Comparison of ENCODE assay signal across 2 cellular contexts in genomic region chr15:28167042-28167441, GRCh38.
TF ChIP-seq lines count a peak whose summit lies in the region.

No MANE protein-coding gene starts in this region.

TF ChIP-seq in IMR-90, 13 proteins besides CTCF, POLR2A, EP300 and RAD21:
- TF ChIP-seq CEBPB (IDR thresholded peaks at IDR 0.05; ENCODE audit: low read depth, low read length) (no peak), FOS (IDR thresholded peaks at IDR 0.05; ENCODE audit: low read depth, low read length) (no peak), CHD1 (IDR thresholded peaks at IDR 0.05; ENCODE audit: low read depth, low read length) (no peak), RCOR1 (IDR thresholded peaks at IDR 0.05; ENCODE audit: insufficient replicate concordance, low read length) (no peak), MXI1 (IDR thresholded peaks at IDR 0.05; ENCODE audit: borderline replicate concordance, low read depth, low read length) (no peak), USF2 (IDR thresholded peaks at IDR 0.05; ENCODE audit: low read depth, low read length) (no peak), MAZ (IDR thresholded peaks at IDR 0.05; ENCODE audit: borderline replicate concordance, low read depth, low read length) (no peak), SMC3 (IDR thresholded peaks at IDR 0.05; ENCODE audit: low read depth, low read length) (no peak), RFX5 (IDR thresholded peaks at IDR 0.05; ENCODE audit: low read depth, low read length) (no peak), MAFK (IDR thresholded peaks at IDR 0.05; ENCODE audit: low read depth, low read length) (no peak), NFE2L2 (IDR thresholded peaks at IDR 0.05; ENCODE audit: low read depth, low read length) (no peak), BHLHE40 (IDR thresholded peaks at IDR 0.05; ENCODE audit: low read depth, low read length) (no peak)
- TF ChIP-seq, protein P1, sequence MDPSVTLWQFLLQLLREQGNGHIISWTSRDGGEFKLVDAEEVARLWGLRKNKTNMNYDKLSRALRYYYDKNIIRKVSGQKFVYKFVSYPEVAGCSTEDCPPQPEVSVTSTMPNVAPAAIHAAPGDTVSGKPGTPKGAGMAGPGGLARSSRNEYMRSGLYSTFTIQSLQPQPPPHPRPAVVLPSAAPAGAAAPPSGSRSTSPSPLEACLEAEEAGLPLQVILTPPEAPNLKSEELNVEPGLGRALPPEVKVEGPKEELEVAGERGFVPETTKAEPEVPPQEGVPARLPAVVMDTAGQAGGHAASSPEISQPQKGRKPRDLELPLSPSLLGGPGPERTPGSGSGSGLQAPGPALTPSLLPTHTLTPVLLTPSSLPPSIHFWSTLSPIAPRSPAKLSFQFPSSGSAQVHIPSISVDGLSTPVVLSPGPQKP (IDR thresholded peaks at IDR 0.05; ENCODE audit: borderline replicate concordance, low read depth, low read length) = no peak

TF ChIP-seq in K562, 482 proteins besides CTCF, POLR2A, EP300 and RAD21 (continues in another document):
- TF ChIP-seq FOXJ3 (CRISPR knock-in tag; IDR thresholded peaks at IDR 0.05) (no peak), NR4A1 (CRISPR knock-in tag; IDR thresholded peaks at IDR 0.05) (no peak), NR4A1 (tag; IDR thresholded peaks at IDR 0.05) (no peak), C11orf30 (IDR thresholded peaks at IDR 0.05; ENCODE audit: low read depth) (peak; percentile 6; the same call in 1 of the 2 replicates), HNRNPL (IDR thresholded peaks at IDR 0.05; ENCODE audit: low read depth, low read length) (no peak), ZNF165 (CRISPR knock-in tag; IDR thresholded peaks at IDR 0.05; ENCODE audit: borderline replicate concordance) (no peak), ZNF778 (CRISPR knock-in tag; IDR thresholded peaks at IDR 0.05) (no peak), NFE2 (IDR thresholded peaks at IDR 0.05; ENCODE audit: low read depth) (peak; percentile 62; the same call in 1 of the 2 replicates), PPARD (CRISPR knock-in tag; IDR thresholded peaks at IDR 0.05) (no peak), PKNOX1 (IDR thresholded peaks at IDR 0.05) (no peak), ZNF224 (CRISPR knock-in tag; IDR thresholded peaks at IDR 0.05) (no peak), NUFIP1 (IDR thresholded peaks at IDR 0.05; ENCODE audit: partially characterized antibody) (no peak), HIVEP1 (CRISPR knock-in tag; IDR thresholded peaks at IDR 0.05) (no peak), MAFG (tag; conservative IDR thresholded peaks at IDR 0.05) (peak; percentile 38; the same call in 1 of the 2 replicates), MTF1 (CRISPR knock-in tag; IDR thresholded peaks at IDR 0.05; ENCODE audit: borderline replicate concordance) (no peak), MAFF (IDR thresholded peaks at IDR 0.05; ENCODE audit: low read length) (peak; percentile 5; the same call in 1 of the 2 replicates), SIN3B (IDR thresholded peaks at IDR 0.05; ENCODE audit: low read depth) (no peak), ZNF324 (CRISPR knock-in tag; IDR thresholded peaks at IDR 0.05) (no peak), CEBPZ (IDR thresholded peaks at IDR 0.05; ENCODE audit: borderline replicate concordance, low read depth, low read length) (no peak), ZSCAN32 (CRISPR knock-in tag; IDR thresholded peaks at IDR 0.05) (no peak), FOSL1 (tag; conservative IDR thresholded peaks at IDR 0.05) (no peak), ZBTB8A (IDR thresholded peaks at IDR 0.05; ENCODE audit: partially characterized antibody) (no peak), MYNN (IDR thresholded peaks at IDR 0.05) (no peak), MYNN (CRISPR knock-in tag; IDR thresholded peaks at IDR 0.05) (no peak), EWSR1 (IDR thresholded peaks at IDR 0.05; ENCODE audit: borderline replicate concordance, low read depth, partially characterized antibody) (no peak), ZNF174 (CRISPR knock-in tag; IDR thresholded peaks at IDR 0.05) (no peak), ETV5 (CRISPR knock-in tag; IDR thresholded peaks at IDR 0.05; ENCODE audit: low read depth) (no peak), RCOR1 (IDR thresholded peaks at IDR 0.05; ENCODE audit: borderline replicate concordance in 1 of 2, low read depth in 2 of 2, low read length in 2 of 2) (no peak), CUX1 (CRISPR knock-in tag; IDR thresholded peaks at IDR 0.05) (no peak), L3MBTL2 (IDR thresholded peaks at IDR 0.05) (no peak), PBX2 (CRISPR knock-in tag; IDR thresholded peaks at IDR 0.05; ENCODE audit: low read depth) (no peak), PBX2 (tag; conservative IDR thresholded peaks at IDR 0.05; ENCODE audit: low read depth) (no peak)
- TF ChIP-seq, protein P2, sequence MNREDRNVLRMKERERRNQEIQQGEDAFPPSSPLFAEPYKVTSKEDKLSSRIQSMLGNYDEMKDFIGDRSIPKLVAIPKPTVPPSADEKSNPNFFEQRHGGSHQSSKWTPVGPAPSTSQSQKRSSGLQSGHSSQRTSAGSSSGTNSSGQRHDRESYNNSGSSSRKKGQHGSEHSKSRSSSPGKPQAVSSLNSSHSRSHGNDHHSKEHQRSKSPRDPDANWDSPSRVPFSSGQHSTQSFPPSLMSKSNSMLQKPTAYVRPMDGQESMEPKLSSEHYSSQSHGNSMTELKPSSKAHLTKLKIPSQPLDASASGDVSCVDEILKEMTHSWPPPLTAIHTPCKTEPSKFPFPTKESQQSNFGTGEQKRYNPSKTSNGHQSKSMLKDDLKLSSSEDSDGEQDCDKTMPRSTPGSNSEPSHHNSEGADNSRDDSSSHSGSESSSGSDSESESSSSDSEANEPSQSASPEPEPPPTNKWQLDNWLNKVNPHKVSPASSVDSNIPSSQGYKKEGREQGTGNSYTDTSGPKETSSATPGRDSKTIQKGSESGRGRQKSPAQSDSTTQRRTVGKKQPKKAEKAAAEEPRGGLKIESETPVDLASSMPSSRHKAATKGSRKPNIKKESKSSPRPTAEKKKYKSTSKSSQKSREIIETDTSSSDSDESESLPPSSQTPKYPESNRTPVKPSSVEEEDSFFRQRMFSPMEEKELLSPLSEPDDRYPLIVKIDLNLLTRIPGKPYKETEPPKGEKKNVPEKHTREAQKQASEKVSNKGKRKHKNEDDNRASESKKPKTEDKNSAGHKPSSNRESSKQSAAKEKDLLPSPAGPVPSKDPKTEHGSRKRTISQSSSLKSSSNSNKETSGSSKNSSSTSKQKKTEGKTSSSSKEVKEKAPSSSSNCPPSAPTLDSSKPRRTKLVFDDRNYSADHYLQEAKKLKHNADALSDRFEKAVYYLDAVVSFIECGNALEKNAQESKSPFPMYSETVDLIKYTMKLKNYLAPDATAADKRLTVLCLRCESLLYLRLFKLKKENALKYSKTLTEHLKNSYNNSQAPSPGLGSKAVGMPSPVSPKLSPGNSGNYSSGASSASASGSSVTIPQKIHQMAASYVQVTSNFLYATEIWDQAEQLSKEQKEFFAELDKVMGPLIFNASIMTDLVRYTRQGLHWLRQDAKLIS (CRISPR knock-in tag; IDR thresholded peaks at IDR 0.05) = no peak
- TF ChIP-seq, protein P3, sequence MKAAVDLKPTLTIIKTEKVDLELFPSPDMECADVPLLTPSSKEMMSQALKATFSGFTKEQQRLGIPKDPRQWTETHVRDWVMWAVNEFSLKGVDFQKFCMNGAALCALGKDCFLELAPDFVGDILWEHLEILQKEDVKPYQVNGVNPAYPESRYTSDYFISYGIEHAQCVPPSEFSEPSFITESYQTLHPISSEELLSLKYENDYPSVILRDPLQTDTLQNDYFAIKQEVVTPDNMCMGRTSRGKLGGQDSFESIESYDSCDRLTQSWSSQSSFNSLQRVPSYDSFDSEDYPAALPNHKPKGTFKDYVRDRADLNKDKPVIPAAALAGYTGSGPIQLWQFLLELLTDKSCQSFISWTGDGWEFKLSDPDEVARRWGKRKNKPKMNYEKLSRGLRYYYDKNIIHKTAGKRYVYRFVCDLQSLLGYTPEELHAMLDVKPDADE (conservative IDR thresholded peaks at IDR 0.05; ENCODE audit: control insufficient read depth, low read depth, low read length) = no peak
